In genomic region chr17:10046786-10047609, GRCh38 we compare ENCODE assay signal across 1 cellular context.
TF ChIP-seq lines count a peak whose summit lies in the region.

No MANE protein-coding gene starts in this region.

TF ChIP-seq in GM12878, 131 proteins besides CTCF, POLR2A, EP300 and RAD21 (continued from another document and continues in another):
- TF ChIP-seq USF2 (IDR thresholded peaks at IDR 0.05; ENCODE audit: borderline replicate concordance, low read depth, low read length), result no peak
- no peak for TF ChIP-seq NFXL1 (IDR thresholded peaks at IDR 0.05; ENCODE audit: borderline replicate concordance)
- TF ChIP-seq NBN (IDR thresholded peaks at IDR 0.05), result peak; percentile 82; the same call in 1 of the 2 replicates
- TF ChIP-seq MXI1 (IDR thresholded peaks at IDR 0.05; ENCODE audit: low read depth, low read length), result no peak
- no peak for TF ChIP-seq HCFC1 (IDR thresholded peaks at IDR 0.05; ENCODE audit: low read length)
- TF ChIP-seq E4F1 (IDR thresholded peaks at IDR 0.05; ENCODE audit: borderline replicate concordance, partially characterized antibody), result no peak
- TF ChIP-seq NFIC (IDR thresholded peaks at IDR 0.05; ENCODE audit: low read depth, low read length), result no peak
- TF ChIP-seq RUNX3 (IDR thresholded peaks at IDR 0.05; ENCODE audit: low read length), result no peak
- TF ChIP-seq IRF3 (IDR thresholded peaks at IDR 0.05), result no peak
- TF ChIP-seq POLR2AphosphoS5 (IDR thresholded peaks at IDR 0.05; ENCODE audit: low read length), result no peak
- no peak for TF ChIP-seq ZNF217 (IDR thresholded peaks at IDR 0.05)
- no peak for TF ChIP-seq TBL1XR1 (IDR thresholded peaks at IDR 0.05; ENCODE audit: low read depth, low read length)
- TF ChIP-seq PAX5 (IDR thresholded peaks at IDR 0.05; ENCODE audit: borderline replicate concordance, low read depth, low read length), result peak; percentile 20; the same call in 1 of the 2 replicates
- peak; percentile 73 for TF ChIP-seq PKNOX1 (IDR thresholded peaks at IDR 0.05)
- TF ChIP-seq E2F4 (IDR thresholded peaks at IDR 0.05; ENCODE audit: low read depth, low read length), result no peak
- TF ChIP-seq MTA2 (IDR thresholded peaks at IDR 0.05; ENCODE audit: low read depth), result peak; percentile 82
- no peak for TF ChIP-seq CEBPB (IDR thresholded peaks at IDR 0.05; ENCODE audit: borderline replicate concordance in 1 of 2, low read depth in 2 of 2, low read length in 2 of 2)
- no peak for TF ChIP-seq CHD2 (IDR thresholded peaks at IDR 0.05; ENCODE audit: borderline replicate concordance, low read depth, low read length)
- TF ChIP-seq TAF1 (IDR thresholded peaks at IDR 0.05; ENCODE audit: borderline replicate concordance, low read depth, low read length), result no peak
- no peak for TF ChIP-seq SUZ12 (IDR thresholded peaks at IDR 0.05; ENCODE audit: unreplicated experiment)
- no peak for TF ChIP-seq NR2C1 (IDR thresholded peaks at IDR 0.05)
- no peak for TF ChIP-seq CBX5 (IDR thresholded peaks at IDR 0.05; ENCODE audit: low read depth)
- TF ChIP-seq KAT2A (conservative IDR thresholded peaks at IDR 0.05; ENCODE audit: control insufficient read depth, low read depth, low read length), result no peak
- TF ChIP-seq ZZZ3 (IDR thresholded peaks at IDR 0.05; ENCODE audit: control insufficient read depth, insufficient read length, low read depth), result no peak
- no peak for TF ChIP-seq IRF4 (IDR thresholded peaks at IDR 0.05; ENCODE audit: low read depth, low read length)
- no peak for TF ChIP-seq SRF (IDR thresholded peaks at IDR 0.05; ENCODE audit: low read depth in 2 of 2, low read length in 2 of 2)
- no peak for TF ChIP-seq PML (IDR thresholded peaks at IDR 0.05; ENCODE audit: low read length)
- no peak for TF ChIP-seq SMARCA5 (IDR thresholded peaks at IDR 0.05)
- no peak for TF ChIP-seq MLLT1 (IDR thresholded peaks at IDR 0.05)
- TF ChIP-seq SIN3A (IDR thresholded peaks at IDR 0.05; ENCODE audit: low read depth, low read length), result no peak
- no peak for TF ChIP-seq FOXK2 (IDR thresholded peaks at IDR 0.05)
- no peak for TF ChIP-seq REST (IDR thresholded peaks at IDR 0.05; ENCODE audit: low read depth, low read length)
- no peak for TF ChIP-seq LARP7 (IDR thresholded peaks at IDR 0.05)
- no peak for TF ChIP-seq KLF5 (IDR thresholded peaks at IDR 0.05; ENCODE audit: partially characterized antibody)
- no peak for TF ChIP-seq CREM (IDR thresholded peaks at IDR 0.05; ENCODE audit: low read depth)
- TF ChIP-seq NR2C2 (IDR thresholded peaks at IDR 0.05; ENCODE audit: borderline replicate concordance, control insufficient read depth, insufficient read length, low read depth), result no peak
- TF ChIP-seq SP1 (IDR thresholded peaks at IDR 0.05; ENCODE audit: low read depth, low read length), result no peak
- no peak for TF ChIP-seq FOXM1 (IDR thresholded peaks at IDR 0.05; ENCODE audit: low read depth, low read length)
- no peak for TF ChIP-seq TCF12 (IDR thresholded peaks at IDR 0.05; ENCODE audit: low read depth, low read length)
- TF ChIP-seq BCL11A (IDR thresholded peaks at IDR 0.05; ENCODE audit: low read depth, low read length), result no peak
- TF ChIP-seq EED (IDR thresholded peaks at IDR 0.05; ENCODE audit: low read depth), result peak; percentile 23; the same call in 1 of the 2 replicates
- TF ChIP-seq ZBTB40 (IDR thresholded peaks at IDR 0.05; ENCODE audit: borderline replicate concordance), result no peak
- TF ChIP-seq ATF7 (IDR thresholded peaks at IDR 0.05; ENCODE audit: low read depth), result peak; percentile 66
- TF ChIP-seq SPI1 (IDR thresholded peaks at IDR 0.05; ENCODE audit: borderline replicate concordance, insufficient read depth, low read depth, low read length), result no peak
- TF ChIP-seq ZBED1 (IDR thresholded peaks at IDR 0.05; ENCODE audit: borderline replicate concordance), result no peak
- no peak for TF ChIP-seq ZNF687 (IDR thresholded peaks at IDR 0.05)
